ENCODE assay signal across 19 cellular contexts in genomic region chr12:66497000-66497897, GRCh38.
DNase-seq lines count a peak whose midpoint lies in the region; ATAC-seq, FAIRE-seq and TF ChIP-seq lines count a peak whose summit lies in the region.
"Had no signal": no experiment of that assay in that cellular context is flagged by ENCODE, and none has a peak within 500 bp of the region (broad histone marks: within the 10 kb centered on the region; RNA-seq: fewer than 3 reads in every experiment).

No MANE protein-coding gene starts in this region.

- CTCF ChIA-PET in mammary epithelial cell (lab: Charles Lee; ENCODE audit: low non-redundant PET), result interaction anchor here (0.6 kb wide), 1 partner anchor 214 kb away, joined by 3 read pairs; no protein-coding TSS in a partner anchor
- CTCF ChIA-PET in MCF 10A (lab: Yijun Ruan, JAX), result no interaction called here

- H3K27ac Mint-ChIP-seq in MCF 10A (ENCODE audit: low read depth, unreplicated experiment), result no peak overlapping the region

- BruUV-seq in mammary epithelial cell (replicated peaks; lab: Mats Ljungman, UMichigan) (no TSS peak), MCF 10A (replicated peaks; lab: Mats Ljungman, UMichigan) (no TSS peak)

- no peaks in the 10 kb centered on the region for H3K79me2 ChIP-seq in mammary epithelial cell (ENCODE audit: insufficient read depth, low read length)

- H3K27ac ChIP-seq in mammary epithelial cell (ENCODE audit: insufficient read depth, low read depth, low read length) (no peak overlapping the region), iPS DF 6.9 (ENCODE audit: low read length) (peak overlapping the region; percentile 85)
- H3K27ac ChIP-seq: BLaER1 treated with 17β-estradiol and CSF1 and Interleukin-3, amounts not matched to agents 10 nM and 100 nM; Peyer's patch had no signal

- in situ Hi-C loops in mammary epithelial cell (cut with MboI; ENCODE audit: low sequenced_read_pairs in 2 of 2) (no loop called here), G401 (cut with HindIII; ENCODE audit: low sequenced_read_pairs) (no loop called here)

- H3K36me3 ChIP-seq in mammary epithelial cell (ENCODE audit: insufficient read depth, low read length) (no peaks in the 10 kb centered on the region), bronchial epithelial cell (ENCODE audit: control insufficient read depth, insufficient read depth, low read length) (no peaks in the 10 kb centered on the region), iPS DF 6.9 (ENCODE audit: control insufficient read depth, insufficient read depth, low read length) (no peaks in the 10 kb centered on the region)
- H3K36me3 ChIP-seq: BLaER1 treated with 17β-estradiol and CSF1 and Interleukin-3, amounts not matched to agents 10 nM and 100 nM; Peyer's patch had no signal

- DNase-seq in mammary epithelial cell, result peak; percentile 39
- DNase-seq in MCF 10A (ENCODE audit: unreplicated experiment), result no peak
- DNase-seq in bronchial epithelial cell (ENCODE audit: low read depth), result peak; percentile 13
- DNase-seq in iPS DF 6.9 (ENCODE audit: low read depth, low spot score), result no peak
- no peak for DNase-seq in G401 (ENCODE audit: low spot score)
- no peak for DNase-seq in HT-29 (ENCODE audit: low spot score)
- DNase-seq: EL, Karpas-422, NCI-H1105 treated with DMSO at 0.1 percent for 48 hours, NCI-H2029, NCI-H345, NCI-H748 treated with DMSO at 0.1 percent for 48 hours, Peyer's patch, Right ventricle myocardium superior, SK-N-SH, T-helper 1 cell had no signal

- no peak overlapping the region for H3K4me2 ChIP-seq in mammary epithelial cell (ENCODE audit: insufficient read depth, low read depth, low read length)
- H3K4me2 ChIP-seq: BLaER1 treated with 17β-estradiol and CSF1 and Interleukin-3, amounts not matched to agents 10 nM and 100 nM; SK-N-SH had no signal

- H3K4me3 ChIP-seq in mammary epithelial cell (replicated peaks in 1 of 3; ENCODE audit: insufficient read depth in 1 of 3, low read depth in 2 of 3, low read length in 3 of 3), result no peak overlapping the region
- no peak overlapping the region for H3K4me3 ChIP-seq in bronchial epithelial cell (ENCODE audit: low read depth, low read length)
- H3K4me3 ChIP-seq in iPS DF 6.9 (ENCODE audit: low read length), result no peak overlapping the region
- H3K4me3 ChIP-seq: BLaER1 treated with 17β-estradiol and CSF1 and Interleukin-3, amounts not matched to agents 10 nM and 100 nM; Peyer's patch had no signal

- H3K9ac ChIP-seq in mammary epithelial cell (ENCODE audit: insufficient read depth, low read length), result no peak overlapping the region
- H3K9ac ChIP-seq: BLaER1 treated with 17β-estradiol and CSF1 and Interleukin-3, amounts not matched to agents 10 nM and 100 nM; SK-N-SH had no signal

- no peaks in the 10 kb centered on the region for H3K9me3 Mint-ChIP-seq in MCF 10A (ENCODE audit: unreplicated experiment)

- dilution Hi-C loops in mammary epithelial cell (cut with HindIII; ENCODE audit: low sequenced_read_pairs), result no loop called here

- no peaks in the 10 kb centered on the region for H3K36me3 Mint-ChIP-seq in MCF 10A (ENCODE audit: insufficient read depth, unreplicated experiment)

- ATAC-seq in HG02588 (IDR thresholded peaks at IDR 0.05; ENCODE audit: unreplicated experiment) (no peak), HG03095 (IDR thresholded peaks at IDR 0.05; ENCODE audit: unreplicated experiment) (no peak)

- intact Hi-C loops in mammary epithelial cell (cut with micrococcal nuclease), result no loop called here
- intact Hi-C loops in MCF 10A (cut with micrococcal nuclease), result no loop called here

- no peak overlapping the region for H2AFZ ChIP-seq in mammary epithelial cell (ENCODE audit: low read depth, low read length)

- H3K27me3 Mint-ChIP-seq in MCF 10A (ENCODE audit: insufficient read depth, unreplicated experiment), result no peaks in the 10 kb centered on the region

- H3K9me3 ChIP-seq in mammary epithelial cell (replicated peaks; ENCODE audit: insufficient read depth, low read length), result no peaks in the 10 kb centered on the region
- no peaks in the 10 kb centered on the region for H3K9me3 ChIP-seq in iPS DF 6.9 (ENCODE audit: control insufficient read depth, insufficient read depth, low read length)
- H3K9me3 ChIP-seq: BLaER1 treated with 17β-estradiol and CSF1 and Interleukin-3, amounts not matched to agents 10 nM and 100 nM; Peyer's patch; SK-N-SH had no signal

- H4K20me1 ChIP-seq in mammary epithelial cell (ENCODE audit: insufficient read depth, low read length), result no peaks in the 10 kb centered on the region
- H4K20me1 ChIP-seq: BLaER1 treated with 17β-estradiol and CSF1 and Interleukin-3, amounts not matched to agents 10 nM and 100 nM had no signal

- H3K27me3 ChIP-seq in mammary epithelial cell (ENCODE audit: insufficient read depth, low read length) (no peaks in the 10 kb centered on the region), bronchial epithelial cell (ENCODE audit: control insufficient read depth, insufficient read depth, low read length) (no peaks in the 10 kb centered on the region), iPS DF 6.9 (ENCODE audit: control insufficient read depth, insufficient read depth, low read length) (no peaks in the 10 kb centered on the region)
- H3K27me3 ChIP-seq: BLaER1 treated with 17β-estradiol and CSF1 and Interleukin-3, amounts not matched to agents 10 nM and 100 nM; Peyer's patch had no signal

- no peak for FAIRE-seq in bronchial epithelial cell (lab: Jason Lieb, UNC)

- H3K4me1 Mint-ChIP-seq in MCF 10A (ENCODE audit: insufficient read depth, unreplicated experiment), result no peaks in the 10 kb centered on the region

- WGBS in mammary epithelial cell (ENCODE audit: low coverage, missing lambda C conversion rate), result 85% methylated on average over 8 of the region's 8 CpGs
- no CpG with 5 or more reads among the region's 8 CpGs for WGBS in iPS DF 6.9 (ENCODE audit: insufficient coverage, insufficient read length)

- POLR2A ChIA-PET in MCF 10A (lab: Yijun Ruan, JAX), result no interaction called here

- TF ChIP-seq CTCF in mammary epithelial cell (conservative IDR thresholded peaks at IDR 0.05 in 1 of 2, IDR thresholded peaks at IDR 0.05 in 1 of 2; ENCODE audit: extremely low read depth in 1 of 2, insufficient read depth in 1 of 2, low read depth in 1 of 2, low read length in 2 of 2), result no peak
- TF ChIP-seq CTCF in MCF 10A (IDR thresholded peaks at IDR 0.05; ENCODE audit: unreplicated experiment), result no peak
- TF ChIP-seq CTCF in bronchial epithelial cell (IDR thresholded peaks at IDR 0.05; ENCODE audit: insufficient read depth, low read length, severe bottlenecking), result no peak

- no peak overlapping the region for H3K4me3 Mint-ChIP-seq in MCF 10A (ENCODE audit: unreplicated experiment)

- peaks cover 11% of the 10 kb centered on the region for H3K4me1 ChIP-seq in mammary epithelial cell (ENCODE audit: insufficient read depth, low read length)
- H3K4me1 ChIP-seq in iPS DF 6.9 (ENCODE audit: control insufficient read depth, insufficient read depth, low read length), result peaks cover 4% of the 10 kb centered on the region; the same call in 1 of the 2 replicates
- H3K4me1 ChIP-seq: BLaER1 treated with 17β-estradiol and CSF1 and Interleukin-3, amounts not matched to agents 10 nM and 100 nM; Peyer's patch had no signal

Comparison
In these comparisons a context has a peak if more than half of its experiments do, and no peak if none do; other contexts are left out.
1. DNase-seq: peak in mammary epithelial cell (single experiment) and bronchial epithelial cell (single experiment); none in MCF 10A (single experiment), iPS DF 6.9 (single experiment), G401 (single experiment) and HT-29 (single experiment).